In genomic region chr1:3865606-3866160, GRCh38 we compare ENCODE assay signal across 10 cellular contexts.
"Had no signal": no experiment of that assay in that cellular context is flagged by ENCODE, and none has a peak within 500 bp of the region (broad histone marks: within the 10 kb centered on the region; RNA-seq: fewer than 3 reads in every experiment).

No MANE protein-coding gene starts in this region.

- H3K27me3 Mint-ChIP-seq: IgD-negative memory B cell had no signal

- ATAC-seq: GM23338, HCT116, HepG2 had no signal

- H3K4me2 ChIP-seq: GM23338, KMS-11 had no signal

- H3K4me3 ChIP-seq: GM23338, HAP-1 had no signal

- H3K9me3 Mint-ChIP-seq: HFFc6, IgD-negative memory B cell had no signal

- H3K9me3 ChIP-seq: HAP-1 had no signal

- H3K27ac ChIP-seq: HL-60, KMS-11 had no signal

- H3K4me1 ChIP-seq: HAP-1 had no signal

- H2AFZ ChIP-seq: GM23338 had no signal

- H3K9ac ChIP-seq: KMS-11 had no signal

- H3K27ac Mint-ChIP-seq: GM23338, HFFc6 had no signal

- FAIRE-seq: HepG2 had no signal

- DNase-seq: H7, HFFc6, KBM-7 had no signal

- H3K4me3 Mint-ChIP-seq: GM23338, HFFc6, IgD-negative memory B cell had no signal
